In genomic region chrX:44871114-44871645, GRCh38 we compare ENCODE assay signal across 1 cellular context.
TF ChIP-seq lines count a peak whose summit lies in the region.

No MANE protein-coding gene starts in this region.

TF ChIP-seq in IMR-90, 13 proteins besides CTCF, POLR2A, EP300 and RAD21 (continued from another document):
- TF ChIP-seq USF2 (IDR thresholded peaks at IDR 0.05; ENCODE audit: low read depth, low read length) (no peak), BHLHE40 (IDR thresholded peaks at IDR 0.05; ENCODE audit: low read depth, low read length) (no peak), MAFK (IDR thresholded peaks at IDR 0.05; ENCODE audit: low read depth, low read length) (no peak)
TF ChIP-seq in IMR-90: peak in this region for 0.
